Comparison of ENCODE assay signal across 26 cellular contexts in the genomic region with DNA sequence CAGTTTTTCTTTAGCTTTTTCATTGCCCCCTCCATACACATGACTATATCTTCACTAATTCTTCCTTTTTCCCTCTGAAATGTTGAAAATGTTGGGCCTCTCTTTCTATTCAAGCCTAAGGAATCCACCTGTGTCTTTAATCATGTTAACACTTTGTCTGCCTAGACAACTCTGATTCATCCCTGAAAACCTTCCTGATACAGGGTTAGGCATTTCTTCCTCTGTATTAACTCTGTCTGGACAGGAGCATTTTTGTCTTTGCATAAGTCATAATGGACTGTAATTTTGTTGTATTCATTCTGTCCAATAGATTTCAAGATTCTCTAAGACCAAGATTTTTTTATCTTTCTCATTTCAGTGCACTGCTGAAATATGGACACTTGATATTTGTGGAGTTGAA.
"Had no signal": no experiment of that assay in that cellular context is flagged by ENCODE, and none has a peak within 500 bp of the region (broad histone marks: within the 10 kb centered on the region; RNA-seq: fewer than 3 reads in every experiment).

No MANE protein-coding gene starts in this region.

- H3K36me3 ChIP-seq: left ventricle myocardium inferior, neural progenitor cell, neutrophil, right atrium auricular region, right lobe of liver, tibial nerve, uterus had no signal

- H3K27ac ChIP-seq: hepatocyte, left ventricle myocardium inferior, neural progenitor cell, neutrophil, parathyroid adenoma, psoas muscle, right atrium auricular region, right lobe of liver, tibial nerve, uterus had no signal

- ATAC-seq: natural killer cell; psoas muscle; right lobe of liver; stimulated activated memory B cell treated with anti-CD40 and anti-IgM and Interleukin-4, amounts not matched to agents 10 μg/mL and 1 μg/mL and 100 μg/mL, for 72 hours; stimulated activated naive CD8-positive, alpha-beta T cell treated with anti-CD3 and anti-CD28 coated beads, Interleukin-15, amount 100 ng/mL, for 72 hours had no signal

- DNase-seq: islet precursor cell; left ventricle myocardium inferior; mesenchymal stem cell; naive B cell; natural killer cell; nephron progenitor cell; occipital lobe; psoas muscle; right lobe of liver; stimulated activated CD4-positive, alpha-beta T cell treated with anti-CD3 and anti-CD28 coated beads, Interleukin-1b, Interleukin-23, amount 100 ng/mL, for 48 hours; stimulated activated CD4-positive, alpha-beta T cell treated with anti-CD3 and anti-CD28 coated beads, Interleukin-2, amount 100 ng/mL, for 48 hours; stimulated activated CD4-positive, alpha-beta T cell treated with anti-CD3 and anti-CD28 coated beads, Interleukin-4, amount 100 ng/mL, for 4 hours; stimulated activated CD8-positive, alpha-beta memory T cell treated with anti-CD3 and anti-CD28 coated beads, Interleukin-4, amount 100 ng/mL, for 48 hours; stimulated activated naive CD4-positive, alpha-beta T cell treated with Interleukin-2 at 50 U/mL for 16 hours; stimulated activated naive CD8-positive, alpha-beta T cell treated with anti-CD3 and anti-CD28 coated beads, Interleukin-15, amount 100 ng/mL, for 72 hours; uterus had no signal

- H3K27me3 Mint-ChIP-seq: naive B cell; stimulated activated memory B cell treated with anti-CD40 and anti-IgM and Interleukin-4, amounts not matched to agents 10 μg/mL and 1 μg/mL and 100 μg/mL, for 72 hours; stimulated activated naive CD8-positive, alpha-beta T cell treated with anti-CD3 and anti-CD28 coated beads, Interleukin-15, amount 100 ng/mL, for 72 hours; type B pancreatic cell had no signal

- H3K4me2 ChIP-seq: hepatocyte, neural progenitor cell, smooth muscle cell had no signal

- H3K27me3 ChIP-seq: hepatocyte, neural progenitor cell, neutrophil, right atrium auricular region, right lobe of liver, tibial nerve, uterus had no signal

- H3K4me1 ChIP-seq: left ventricle myocardium inferior, neural progenitor cell, parathyroid adenoma, psoas muscle, right atrium auricular region, right lobe of liver, tibial nerve, uterus had no signal

- H3K79me2 ChIP-seq: hepatocyte, parathyroid adenoma had no signal

- H3K27ac Mint-ChIP-seq: mesothelial cell of epicardium; naive B cell; nephron progenitor cell; neural progenitor cell; stimulated activated memory B cell treated with anti-CD40 and anti-IgM and Interleukin-4, amounts not matched to agents 10 μg/mL and 1 μg/mL and 100 μg/mL, for 72 hours; stimulated activated naive CD8-positive, alpha-beta T cell treated with anti-CD3 and anti-CD28 coated beads, Interleukin-15, amount 100 ng/mL, for 72 hours; type B pancreatic cell had no signal

- H3K4me1 Mint-ChIP-seq: mesothelial cell of epicardium; naive B cell; nephron progenitor cell; neural progenitor cell; stimulated activated memory B cell treated with anti-CD40 and anti-IgM and Interleukin-4, amounts not matched to agents 10 μg/mL and 1 μg/mL and 100 μg/mL, for 72 hours; stimulated activated naive CD8-positive, alpha-beta T cell treated with anti-CD3 and anti-CD28 coated beads, Interleukin-15, amount 100 ng/mL, for 72 hours had no signal

- H3K9me3 ChIP-seq: left ventricle myocardium inferior, neutrophil, psoas muscle, right atrium auricular region, right lobe of liver, tibial nerve, uterus had no signal

- H3K9me3 Mint-ChIP-seq: mesothelial cell of epicardium; stimulated activated memory B cell treated with anti-CD40 and anti-IgM and Interleukin-4, amounts not matched to agents 10 μg/mL and 1 μg/mL and 100 μg/mL, for 72 hours; type B pancreatic cell had no signal

- H3K9ac ChIP-seq: neural progenitor cell, parathyroid adenoma had no signal

- H2AFZ ChIP-seq: hepatocyte, neural progenitor cell, parathyroid adenoma had no signal

- H3K36me3 Mint-ChIP-seq: natural killer cell; neural progenitor cell; stimulated activated memory B cell treated with anti-CD40 and anti-IgM and Interleukin-4, amounts not matched to agents 10 μg/mL and 1 μg/mL and 100 μg/mL, for 72 hours; type B pancreatic cell had no signal

- H3K4me3 Mint-ChIP-seq: mesothelial cell of epicardium; naive B cell; natural killer cell; nephron progenitor cell; neural progenitor cell; stimulated activated memory B cell treated with anti-CD40 and anti-IgM and Interleukin-4, amounts not matched to agents 10 μg/mL and 1 μg/mL and 100 μg/mL, for 72 hours; stimulated activated naive CD8-positive, alpha-beta T cell treated with anti-CD3 and anti-CD28 coated beads, Interleukin-15, amount 100 ng/mL, for 72 hours; type B pancreatic cell had no signal

- H3K4me3 ChIP-seq: hepatocyte, left ventricle myocardium inferior, neural progenitor cell, psoas muscle, right atrium auricular region, right lobe of liver, smooth muscle cell, tibial nerve, uterus had no signal
